1 cellular context compared by ENCODE assay signal in the genomic region with DNA sequence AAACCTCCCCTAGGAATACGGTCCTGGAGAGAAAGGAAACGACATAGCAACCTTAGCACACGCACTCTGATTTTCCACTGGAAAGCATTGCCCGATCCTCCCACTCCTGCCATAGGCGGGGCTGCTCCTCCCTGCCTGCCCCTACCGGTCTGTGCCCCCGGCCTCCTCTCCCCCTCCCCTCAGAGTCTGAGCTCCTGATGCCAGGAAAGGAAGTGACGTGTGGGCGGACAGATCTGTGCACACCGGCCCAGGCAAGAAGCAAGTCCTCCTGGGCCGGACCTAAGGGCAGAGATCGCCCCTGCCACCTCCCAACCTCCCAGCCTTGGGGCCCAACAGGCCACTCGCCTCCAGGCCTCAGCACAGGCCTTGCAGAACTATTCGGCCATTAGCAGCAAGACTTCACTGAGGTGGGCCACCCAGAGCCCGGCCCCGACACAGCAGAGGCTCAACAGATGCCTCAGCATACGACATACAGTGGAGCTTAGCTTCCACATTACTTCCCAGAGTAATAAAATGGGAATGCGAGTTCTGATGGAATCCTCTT.
TF ChIP-seq lines count a peak whose summit lies in the region.

No MANE protein-coding gene starts in this region.

TF ChIP-seq in HepG2, 621 proteins besides CTCF, POLR2A, EP300 and RAD21 (continued from another document and continues in another):
- TF ChIP-seq, protein P1, sequence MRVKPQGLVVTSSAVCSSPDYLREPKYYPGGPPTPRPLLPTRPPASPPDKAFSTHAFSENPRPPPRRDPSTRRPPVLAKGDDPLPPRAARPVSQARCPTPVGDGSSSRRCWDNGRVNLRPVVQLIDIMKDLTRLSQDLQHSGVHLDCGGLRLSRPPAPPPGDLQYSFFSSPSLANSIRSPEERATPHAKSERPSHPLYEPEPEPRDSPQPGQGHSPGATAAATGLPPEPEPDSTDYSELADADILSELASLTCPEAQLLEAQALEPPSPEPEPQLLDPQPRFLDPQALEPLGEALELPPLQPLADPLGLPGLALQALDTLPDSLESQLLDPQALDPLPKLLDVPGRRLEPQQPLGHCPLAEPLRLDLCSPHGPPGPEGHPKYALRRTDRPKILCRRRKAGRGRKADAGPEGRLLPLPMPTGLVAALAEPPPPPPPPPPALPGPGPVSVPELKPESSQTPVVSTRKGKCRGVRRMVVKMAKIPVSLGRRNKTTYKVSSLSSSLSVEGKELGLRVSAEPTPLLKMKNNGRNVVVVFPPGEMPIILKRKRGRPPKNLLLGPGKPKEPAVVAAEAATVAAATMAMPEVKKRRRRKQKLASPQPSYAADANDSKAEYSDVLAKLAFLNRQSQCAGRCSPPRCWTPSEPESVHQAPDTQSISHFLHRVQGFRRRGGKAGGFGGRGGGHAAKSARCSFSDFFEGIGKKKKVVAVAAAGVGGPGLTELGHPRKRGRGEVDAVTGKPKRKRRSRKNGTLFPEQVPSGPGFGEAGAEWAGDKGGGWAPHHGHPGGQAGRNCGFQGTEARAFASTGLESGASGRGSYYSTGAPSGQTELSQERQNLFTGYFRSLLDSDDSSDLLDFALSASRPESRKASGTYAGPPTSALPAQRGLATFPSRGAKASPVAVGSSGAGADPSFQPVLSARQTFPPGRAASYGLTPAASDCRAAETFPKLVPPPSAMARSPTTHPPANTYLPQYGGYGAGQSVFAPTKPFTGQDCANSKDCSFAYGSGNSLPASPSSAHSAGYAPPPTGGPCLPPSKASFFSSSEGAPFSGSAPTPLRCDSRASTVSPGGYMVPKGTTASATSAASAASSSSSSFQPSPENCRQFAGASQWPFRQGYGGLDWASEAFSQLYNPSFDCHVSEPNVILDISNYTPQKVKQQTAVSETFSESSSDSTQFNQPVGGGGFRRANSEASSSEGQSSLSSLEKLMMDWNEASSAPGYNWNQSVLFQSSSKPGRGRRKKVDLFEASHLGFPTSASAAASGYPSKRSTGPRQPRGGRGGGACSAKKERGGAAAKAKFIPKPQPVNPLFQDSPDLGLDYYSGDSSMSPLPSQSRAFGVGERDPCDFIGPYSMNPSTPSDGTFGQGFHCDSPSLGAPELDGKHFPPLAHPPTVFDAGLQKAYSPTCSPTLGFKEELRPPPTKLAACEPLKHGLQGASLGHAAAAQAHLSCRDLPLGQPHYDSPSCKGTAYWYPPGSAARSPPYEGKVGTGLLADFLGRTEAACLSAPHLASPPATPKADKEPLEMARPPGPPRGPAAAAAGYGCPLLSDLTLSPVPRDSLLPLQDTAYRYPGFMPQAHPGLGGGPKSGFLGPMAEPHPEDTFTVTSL (CRISPR knock-in tag; IDR thresholded peaks at IDR 0.05; ENCODE audit: borderline replicate concordance): no peak
- TF ChIP-seq ZNF766 (CRISPR knock-in tag; IDR thresholded peaks at IDR 0.05; ENCODE audit: borderline replicate concordance) (no peak), PITX1 (CRISPR knock-in tag; IDR thresholded peaks at IDR 0.05) (peak; percentile 72; the same call in 1 of the 2 replicates), SP4 (CRISPR knock-in tag; IDR thresholded peaks at IDR 0.05) (peak; percentile 45; the same call in 1 of the 2 replicates), TSC22D2 (CRISPR knock-in tag; IDR thresholded peaks at IDR 0.05; ENCODE audit: borderline replicate concordance) (no peak), YEATS4 (CRISPR knock-in tag; IDR thresholded peaks at IDR 0.05; ENCODE audit: borderline replicate concordance) (peak; percentile 28; the same call in 1 of the 2 replicates), MAFF (IDR thresholded peaks at IDR 0.05; ENCODE audit: low read depth, low read length) (no peak), ZNF263 (CRISPR knock-in tag; IDR thresholded peaks at IDR 0.05) (peak; percentile 78), KLF12 (CRISPR knock-in tag; IDR thresholded peaks at IDR 0.05; ENCODE audit: borderline replicate concordance) (no peak), SALL2 (CRISPR knock-in tag; IDR thresholded peaks at IDR 0.05) (no peak), ZNF782 (CRISPR knock-in tag; IDR thresholded peaks at IDR 0.05; ENCODE audit: borderline replicate concordance) (0 out of 2 replicates have a peak, but pooled peaks have one; percentile 59), ZNF556 (CRISPR knock-in tag; IDR thresholded peaks at IDR 0.05; ENCODE audit: borderline replicate concordance) (peak; percentile 40; the same call in 1 of the 2 replicates), MIXL1 (CRISPR knock-in tag; IDR thresholded peaks at IDR 0.05) (no peak), SALL1 (CRISPR knock-in tag; IDR thresholded peaks at IDR 0.05) (peak; percentile 79), ZNF282 (IDR thresholded peaks at IDR 0.05; ENCODE audit: partially characterized antibody) (no peak), ZFY (CRISPR knock-in tag; IDR thresholded peaks at IDR 0.05) (peak; percentile 85), MIER3 (CRISPR knock-in tag; IDR thresholded peaks at IDR 0.05; ENCODE audit: borderline replicate concordance) (peak; percentile 45; the same call in 1 of the 2 replicates), ATF7 (IDR thresholded peaks at IDR 0.05) (no peak), ATF7 (CRISPR knock-in tag; IDR thresholded peaks at IDR 0.05) (no peak), HDAC2 (CRISPR knock-in tag; IDR thresholded peaks at IDR 0.05) (no peak), NFKB2 (CRISPR knock-in tag; IDR thresholded peaks at IDR 0.05; ENCODE audit: borderline replicate concordance) (peak; percentile 28; the same call in 1 of the 2 replicates), ATAD3A (CRISPR knock-in tag; IDR thresholded peaks at IDR 0.05) (no peak), ZNF775 (CRISPR knock-in tag; IDR thresholded peaks at IDR 0.05; ENCODE audit: borderline replicate concordance) (no peak), RCOR2 (CRISPR knock-in tag; IDR thresholded peaks at IDR 0.05) (no peak), ZNF296 (CRISPR knock-in tag; conservative IDR thresholded peaks at IDR 0.05) (0 out of 2 replicates have a peak, but pooled peaks have one; percentile 49), NCOA1 (CRISPR knock-in tag; IDR thresholded peaks at IDR 0.05) (no peak), CC2D1A (CRISPR knock-in tag; IDR thresholded peaks at IDR 0.05) (no peak), ATF7-NPFF (CRISPR knock-in tag; IDR thresholded peaks at IDR 0.05; ENCODE audit: low read depth) (no peak), NCOR1 (IDR thresholded peaks at IDR 0.05; ENCODE audit: borderline replicate concordance, low read length) (peak; percentile 45; the same call in 1 of the 2 replicates), PRPF4 (IDR thresholded peaks at IDR 0.05; ENCODE audit: low read depth, low read length, poor library complexity, severe bottlenecking) (no peak), BORCS8-MEF2B (CRISPR knock-in tag; IDR thresholded peaks at IDR 0.05) (no peak), ZMYM3 (CRISPR knock-in tag; IDR thresholded peaks at IDR 0.05) (no peak; the same call in 1 of the 2 replicates), EED (CRISPR knock-in tag; IDR thresholded peaks at IDR 0.05) (no peak), JUND (CRISPR knock-in tag; IDR thresholded peaks at IDR 0.05) (peak; percentile 76), DMAP1 (CRISPR knock-in tag; IDR thresholded peaks at IDR 0.05) (no peak), SNAPC2 (CRISPR knock-in tag; IDR thresholded peaks at IDR 0.05) (no peak), GABPB1 (CRISPR knock-in tag; IDR thresholded peaks at IDR 0.05) (peak; percentile 90), MLLT10 (CRISPR knock-in tag; IDR thresholded peaks at IDR 0.05) (no peak), ZZZ3 (CRISPR knock-in tag; IDR thresholded peaks at IDR 0.05; ENCODE audit: borderline replicate concordance) (peak; percentile 31; the same call in 1 of the 2 replicates)
- TF ChIP-seq, protein P2, sequence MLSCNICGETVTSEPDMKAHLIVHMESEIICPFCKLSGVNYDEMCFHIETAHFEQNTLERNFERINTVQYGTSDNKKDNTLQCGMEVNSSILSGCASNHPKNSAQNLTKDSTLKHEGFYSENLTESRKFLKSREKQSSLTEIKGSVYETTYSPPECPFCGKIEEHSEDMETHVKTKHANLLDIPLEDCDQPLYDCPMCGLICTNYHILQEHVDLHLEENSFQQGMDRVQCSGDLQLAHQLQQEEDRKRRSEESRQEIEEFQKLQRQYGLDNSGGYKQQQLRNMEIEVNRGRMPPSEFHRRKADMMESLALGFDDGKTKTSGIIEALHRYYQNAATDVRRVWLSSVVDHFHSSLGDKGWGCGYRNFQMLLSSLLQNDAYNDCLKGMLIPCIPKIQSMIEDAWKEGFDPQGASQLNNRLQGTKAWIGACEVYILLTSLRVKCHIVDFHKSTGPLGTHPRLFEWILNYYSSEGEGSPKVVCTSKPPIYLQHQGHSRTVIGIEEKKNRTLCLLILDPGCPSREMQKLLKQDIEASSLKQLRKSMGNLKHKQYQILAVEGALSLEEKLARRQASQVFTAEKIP (CRISPR knock-in tag; IDR thresholded peaks at IDR 0.05; ENCODE audit: borderline replicate concordance): no peak
- TF ChIP-seq, protein P3, sequence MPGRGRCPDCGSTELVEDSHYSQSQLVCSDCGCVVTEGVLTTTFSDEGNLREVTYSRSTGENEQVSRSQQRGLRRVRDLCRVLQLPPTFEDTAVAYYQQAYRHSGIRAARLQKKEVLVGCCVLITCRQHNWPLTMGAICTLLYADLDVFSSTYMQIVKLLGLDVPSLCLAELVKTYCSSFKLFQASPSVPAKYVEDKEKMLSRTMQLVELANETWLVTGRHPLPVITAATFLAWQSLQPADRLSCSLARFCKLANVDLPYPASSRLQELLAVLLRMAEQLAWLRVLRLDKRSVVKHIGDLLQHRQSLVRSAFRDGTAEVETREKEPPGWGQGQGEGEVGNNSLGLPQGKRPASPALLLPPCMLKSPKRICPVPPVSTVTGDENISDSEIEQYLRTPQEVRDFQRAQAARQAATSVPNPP (CRISPR knock-in tag; IDR thresholded peaks at IDR 0.05): no peak
- TF ChIP-seq, protein P4, sequence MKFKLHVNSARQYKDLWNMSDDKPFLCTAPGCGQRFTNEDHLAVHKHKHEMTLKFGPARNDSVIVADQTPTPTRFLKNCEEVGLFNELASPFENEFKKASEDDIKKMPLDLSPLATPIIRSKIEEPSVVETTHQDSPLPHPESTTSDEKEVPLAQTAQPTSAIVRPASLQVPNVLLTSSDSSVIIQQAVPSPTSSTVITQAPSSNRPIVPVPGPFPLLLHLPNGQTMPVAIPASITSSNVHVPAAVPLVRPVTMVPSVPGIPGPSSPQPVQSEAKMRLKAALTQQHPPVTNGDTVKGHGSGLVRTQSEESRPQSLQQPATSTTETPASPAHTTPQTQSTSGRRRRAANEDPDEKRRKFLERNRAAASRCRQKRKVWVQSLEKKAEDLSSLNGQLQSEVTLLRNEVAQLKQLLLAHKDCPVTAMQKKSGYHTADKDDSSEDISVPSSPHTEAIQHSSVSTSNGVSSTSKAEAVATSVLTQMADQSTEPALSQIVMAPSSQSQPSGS (CRISPR knock-in tag; IDR thresholded peaks at IDR 0.05): peak; percentile 26; the same call in 1 of the 2 replicates
- TF ChIP-seq, protein P5, sequence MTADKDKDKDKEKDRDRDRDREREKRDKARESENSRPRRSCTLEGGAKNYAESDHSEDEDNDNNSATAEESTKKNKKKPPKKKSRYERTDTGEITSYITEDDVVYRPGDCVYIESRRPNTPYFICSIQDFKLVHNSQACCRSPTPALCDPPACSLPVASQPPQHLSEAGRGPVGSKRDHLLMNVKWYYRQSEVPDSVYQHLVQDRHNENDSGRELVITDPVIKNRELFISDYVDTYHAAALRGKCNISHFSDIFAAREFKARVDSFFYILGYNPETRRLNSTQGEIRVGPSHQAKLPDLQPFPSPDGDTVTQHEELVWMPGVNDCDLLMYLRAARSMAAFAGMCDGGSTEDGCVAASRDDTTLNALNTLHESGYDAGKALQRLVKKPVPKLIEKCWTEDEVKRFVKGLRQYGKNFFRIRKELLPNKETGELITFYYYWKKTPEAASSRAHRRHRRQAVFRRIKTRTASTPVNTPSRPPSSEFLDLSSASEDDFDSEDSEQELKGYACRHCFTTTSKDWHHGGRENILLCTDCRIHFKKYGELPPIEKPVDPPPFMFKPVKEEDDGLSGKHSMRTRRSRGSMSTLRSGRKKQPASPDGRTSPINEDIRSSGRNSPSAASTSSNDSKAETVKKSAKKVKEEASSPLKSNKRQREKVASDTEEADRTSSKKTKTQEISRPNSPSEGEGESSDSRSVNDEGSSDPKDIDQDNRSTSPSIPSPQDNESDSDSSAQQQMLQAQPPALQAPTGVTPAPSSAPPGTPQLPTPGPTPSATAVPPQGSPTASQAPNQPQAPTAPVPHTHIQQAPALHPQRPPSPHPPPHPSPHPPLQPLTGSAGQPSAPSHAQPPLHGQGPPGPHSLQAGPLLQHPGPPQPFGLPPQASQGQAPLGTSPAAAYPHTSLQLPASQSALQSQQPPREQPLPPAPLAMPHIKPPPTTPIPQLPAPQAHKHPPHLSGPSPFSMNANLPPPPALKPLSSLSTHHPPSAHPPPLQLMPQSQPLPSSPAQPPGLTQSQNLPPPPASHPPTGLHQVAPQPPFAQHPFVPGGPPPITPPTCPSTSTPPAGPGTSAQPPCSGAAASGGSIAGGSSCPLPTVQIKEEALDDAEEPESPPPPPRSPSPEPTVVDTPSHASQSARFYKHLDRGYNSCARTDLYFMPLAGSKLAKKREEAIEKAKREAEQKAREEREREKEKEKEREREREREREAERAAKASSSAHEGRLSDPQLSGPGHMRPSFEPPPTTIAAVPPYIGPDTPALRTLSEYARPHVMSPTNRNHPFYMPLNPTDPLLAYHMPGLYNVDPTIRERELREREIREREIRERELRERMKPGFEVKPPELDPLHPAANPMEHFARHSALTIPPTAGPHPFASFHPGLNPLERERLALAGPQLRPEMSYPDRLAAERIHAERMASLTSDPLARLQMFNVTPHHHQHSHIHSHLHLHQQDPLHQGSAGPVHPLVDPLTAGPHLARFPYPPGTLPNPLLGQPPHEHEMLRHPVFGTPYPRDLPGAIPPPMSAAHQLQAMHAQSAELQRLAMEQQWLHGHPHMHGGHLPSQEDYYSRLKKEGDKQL (CRISPR knock-in tag; IDR thresholded peaks at IDR 0.05; ENCODE audit: low read depth): no peak
- TF ChIP-seq, protein P6, sequence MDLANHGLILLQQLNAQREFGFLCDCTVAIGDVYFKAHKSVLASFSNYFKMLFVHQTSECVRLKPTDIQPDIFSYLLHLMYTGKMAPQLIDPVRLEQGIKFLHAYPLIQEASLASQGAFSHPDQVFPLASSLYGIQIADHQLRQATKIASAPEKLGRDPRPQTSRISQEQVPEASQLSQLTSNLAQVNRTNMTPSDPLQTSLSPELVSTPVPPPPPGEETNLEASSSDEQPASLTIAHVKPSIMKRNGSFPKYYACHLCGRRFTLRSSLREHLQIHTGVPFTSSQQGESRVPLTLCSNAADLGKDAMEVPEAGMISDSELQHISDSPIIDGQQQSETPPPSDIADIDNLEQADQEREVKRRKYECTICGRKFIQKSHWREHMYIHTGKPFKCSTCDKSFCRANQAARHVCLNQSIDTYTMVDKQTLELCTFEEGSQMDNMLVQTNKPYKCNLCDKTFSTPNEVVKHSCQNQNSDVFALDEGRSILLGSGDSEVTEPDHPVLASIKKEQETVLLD (CRISPR knock-in tag; IDR thresholded peaks at IDR 0.05; ENCODE audit: low read depth): no peak
